In genomic region chr5:132102944-132103343, GRCh38 we compare ENCODE assay signal across 9 cellular contexts. TPM values are rescaled to one million over a fixed set of nuclear protein-coding genes. Genes with fewer than 3 reads are reported as not detected.
DNase-seq lines count a peak whose midpoint lies in the region; ATAC-seq and TF ChIP-seq lines count a peak whose summit lies in the region.
"Had no signal": no experiment of that assay in that cellular context is flagged by ENCODE, and none has a peak within 500 bp of the region (broad histone marks: within the 10 kb centered on the region; RNA-seq: fewer than 3 reads in every experiment).

No MANE protein-coding gene starts in this region.

- TF ChIP-seq CTCF in PC-3 (conservative IDR thresholded peaks at IDR 0.05; ENCODE audit: low read depth, low read length) (no peak), coronary artery (IDR thresholded peaks at IDR 0.05) (no peak), smooth muscle cell (IDR thresholded peaks at IDR 0.05; ENCODE audit: borderline replicate concordance, insufficient read depth, poor library complexity, severe bottlenecking) (no peak)

- H3K4me1 ChIP-seq in PC-3 (ENCODE audit: insufficient read depth, low read length) = peaks cover 50% of the 10 kb centered on the region
- peaks cover 4% of the 10 kb centered on the region for H3K4me1 ChIP-seq in smooth muscle cell (ENCODE audit: low read depth)

- ATAC-seq in activated CD4-positive, alpha-beta T cell treated with anti-CD3 and anti-CD28 coated beads for 36 hours = no peak
- no peak for ATAC-seq in PC-3

- CTCF ChIA-PET in activated CD4-positive, alpha-beta T cell treated with anti-CD3 and anti-CD28 coated beads for 36 hours (lab: Charles Lee) = interaction anchor here (0.7 to 2.4 kb wide), 6 partner anchors 25 to 87 kb away, joined by 3 to 10 read pairs (median 5); partner anchors contain the start of gene CSF2
- CTCF ChIA-PET in PC-3 (lab: Charles Lee) = no interaction called here

- H3K27me3 Mint-ChIP-seq in activated CD4-positive, alpha-beta T cell treated with anti-CD3 and anti-CD28 coated beads for 36 hours = no peaks in the 10 kb centered on the region

- BruUV-seq in PC-3 (replicated peaks; lab: Mats Ljungman, UMichigan) = no TSS peak

- H3K9me2 ChIP-seq in PC-3 (replicated peaks; ENCODE audit: low read length) = no peaks in the 10 kb centered on the region

- WGBS in smooth muscle cell (ENCODE audit: low lambda C conversion rate) = 75% methylated on average over 3 of the region's 3 CpGs

- peaks cover 6% of the 10 kb centered on the region for H3F3A ChIP-seq in PC-3 (ENCODE audit: low read length, unreplicated experiment)
- peaks cover 3% of the 10 kb centered on the region for H3F3A ChIP-seq in smooth muscle cell (ENCODE audit: low read depth)

- H3K4me2 ChIP-seq in PC-3 (ENCODE audit: low read length) (peak overlapping the region; percentile 59), smooth muscle cell (no peak overlapping the region)

- POLR2A ChIA-PET in activated CD4-positive, alpha-beta T cell treated with anti-CD3 and anti-CD28 coated beads for 36 hours (lab: Charles Lee) = interaction anchor here (0.6 to 1.0 kb wide), 4 partner anchors 122 to 723 kb away, joined by 3 to 6 read pairs (median 5); partner anchors contain the start of gene SLC22A4
- POLR2A ChIA-PET in PC-3 (lab: Charles Lee; ENCODE audit: unreplicated experiment) = interaction anchor here (0.5 kb wide), 1 partner anchor 87 kb away, joined by 3 read pairs; no protein-coding TSS in a partner anchor

- H3K27me3 ChIP-seq in PC-3 (ENCODE audit: low read length) = no peaks in the 10 kb centered on the region
- no peaks in the 10 kb centered on the region for H3K27me3 ChIP-seq in smooth muscle cell (ENCODE audit: low read depth)

- peak overlapping the region; percentile 64 for H3K4me3 Mint-ChIP-seq in activated CD4-positive, alpha-beta T cell treated with anti-CD3 and anti-CD28 coated beads for 36 hours

- H3K36me3 ChIP-seq in PC-3 (ENCODE audit: low read depth, low read length) (no peaks in the 10 kb centered on the region), smooth muscle cell (ENCODE audit: low read depth) (no peaks in the 10 kb centered on the region)

- DNase-seq in activated CD4-positive, alpha-beta T cell treated with anti-CD3 and anti-CD28 coated beads for 36 hours = no peak
- DNase-seq in activated CD4-positive, alpha-beta T cell treated with anti-CD3 and anti-CD28 coated beads for 1 hour = no peak
- DNase-seq in PC-3 (no peak), coronary artery (ENCODE audit: low spot score) (no peak), smooth muscle cell (lab: John Stamatoyannopoulos, UW; ENCODE audit: unreplicated experiment) (no peak), NCI-H2081 (lab: John Stamatoyannopoulos, UW) (no peak), foreskin melanocyte (no peak), HUDEP-2 (lab: John Stamatoyannopoulos, UW; ENCODE audit: unreplicated experiment in 76 of 76) (no peak)

- H2AFZ ChIP-seq in PC-3 (ENCODE audit: low read length) (no peak overlapping the region), smooth muscle cell (ENCODE audit: low read depth) (no peak overlapping the region)

- H3K9me3 ChIP-seq in PC-3 (ENCODE audit: low read length) (no peaks in the 10 kb centered on the region), smooth muscle cell (replicated peaks; ENCODE audit: low read depth) (no peaks in the 10 kb centered on the region)

- no peaks in the 10 kb centered on the region for H3K79me2 ChIP-seq in PC-3 (ENCODE audit: low read length)
- no peaks in the 10 kb centered on the region for H3K79me2 ChIP-seq in smooth muscle cell (ENCODE audit: low read depth)

- H3K27ac ChIP-seq in PC-3 (ENCODE audit: low read length) (peak overlapping the region; percentile 96), coronary artery (peak overlapping the region; percentile 29 to 73), smooth muscle cell (ENCODE audit: low read depth) (peak overlapping the region; percentile 83)

- H4K20me1 ChIP-seq in PC-3 (ENCODE audit: low read length) = no peaks in the 10 kb centered on the region
- no peaks in the 10 kb centered on the region for H4K20me1 ChIP-seq in smooth muscle cell (ENCODE audit: low read depth)

- H3K9ac ChIP-seq in PC-3 (ENCODE audit: low read length) = peak overlapping the region; percentile 84
- H3K9ac ChIP-seq in smooth muscle cell (ENCODE audit: low read depth) = peak overlapping the region; percentile 33

- intact Hi-C loops in activated CD4-positive, alpha-beta T cell treated with anti-CD3 and anti-CD28 coated beads for 36 hours (cut with DNase I, micrococcal nuclease) = loop anchor here (1.0 to 10.0 kb wide), 10 partner anchors 11 to 851 kb away; partner anchors contain the start of genes CSF2 (in 1 of the 2) and SLC22A4 (in 1 of the 2)
- intact Hi-C loops in PC-3 (cut with micrococcal nuclease) = loop anchor here (1.0 to 2.0 kb wide), 2 partner anchors 9 to 30 kb away; partner anchors contain the start of gene CSF2

- H3K4me3 ChIP-seq in PC-3 (ENCODE audit: low read length) = no peak overlapping the region
- H3K4me3 ChIP-seq in coronary artery = no peak overlapping the region
- no peak overlapping the region for H3K4me3 ChIP-seq in smooth muscle cell

- H3K9me3 Mint-ChIP-seq in activated CD4-positive, alpha-beta T cell treated with anti-CD3 and anti-CD28 coated beads for 36 hours (ENCODE audit: low read depth) = peaks cover 5% of the 10 kb centered on the region

- peaks cover 77% of the 10 kb centered on the region for H3K4me1 Mint-ChIP-seq in activated CD4-positive, alpha-beta T cell treated with anti-CD3 and anti-CD28 coated beads for 36 hours

- no peaks in the 10 kb centered on the region for H3K36me3 Mint-ChIP-seq in activated CD4-positive, alpha-beta T cell treated with anti-CD3 and anti-CD28 coated beads for 36 hours (ENCODE audit: low read depth)

- peak overlapping the region; percentile 98 for H3K27ac Mint-ChIP-seq in activated CD4-positive, alpha-beta T cell treated with anti-CD3 and anti-CD28 coated beads for 36 hours

RNA-seq across cellular contexts. Expression of gene CSF2, which starts 29.4 kb away (rescaled TPM):
- total RNA-seq in activated CD4-positive, alpha-beta T cell treated with anti-CD3 and anti-CD28 coated beads for 36 hours = 10 to 100 TPM; 52.6 to 59.5 TPM
- total RNA-seq in PC-3 (2014; rRNA removed) = 69.9 and 93.6 TPM in 2 replicates
- total RNA-seq in smooth muscle cell = not detected in 2 replicates
- not detected in 2 replicates for polyA plus RNA-seq in smooth muscle cell

RNA-seq across cellular contexts. Expression of gene IL3, which starts 42.5 kb away (rescaled TPM):
- 10 to 100 TPM; 10.8 to 11.6 TPM for total RNA-seq in activated CD4-positive, alpha-beta T cell treated with anti-CD3 and anti-CD28 coated beads for 36 hours
- total RNA-seq in PC-3 (2014; rRNA removed) = not detected in 2 replicates
- total RNA-seq in smooth muscle cell = not detected in 2 replicates
- not detected in 2 replicates for polyA plus RNA-seq in smooth muscle cell
- total RNA-seq: A172 had no signal

Comparison
In these comparisons a context has a peak if more than half of its experiments do, and no peak if none do; other contexts are left out.
1. RNA of gene CSF2, which starts 29.4 kb away (total RNA-seq): 69.9 to 93.6 TPM in PC-3 and 52.6 to 59.5 TPM in activated CD4-positive, alpha-beta T cell treated with anti-CD3 and anti-CD28 coated beads for 36 hours; not detected in smooth muscle cell; every median in the first group is over 10 times any median in the second.
2. RNA of gene IL3, which starts 42.5 kb away (total RNA-seq): 10.8 to 11.6 TPM in activated CD4-positive, alpha-beta T cell treated with anti-CD3 and anti-CD28 coated beads for 36 hours; not detected in PC-3 and not detected in smooth muscle cell; every median in the first group is over 10 times any median in the second.
3. Peak in every context shown above with its lines, with median percentiles within 50 percentile points of each other: H3K27ac ChIP-seq.